23 cellular contexts compared by ENCODE assay signal in the genomic region with DNA sequence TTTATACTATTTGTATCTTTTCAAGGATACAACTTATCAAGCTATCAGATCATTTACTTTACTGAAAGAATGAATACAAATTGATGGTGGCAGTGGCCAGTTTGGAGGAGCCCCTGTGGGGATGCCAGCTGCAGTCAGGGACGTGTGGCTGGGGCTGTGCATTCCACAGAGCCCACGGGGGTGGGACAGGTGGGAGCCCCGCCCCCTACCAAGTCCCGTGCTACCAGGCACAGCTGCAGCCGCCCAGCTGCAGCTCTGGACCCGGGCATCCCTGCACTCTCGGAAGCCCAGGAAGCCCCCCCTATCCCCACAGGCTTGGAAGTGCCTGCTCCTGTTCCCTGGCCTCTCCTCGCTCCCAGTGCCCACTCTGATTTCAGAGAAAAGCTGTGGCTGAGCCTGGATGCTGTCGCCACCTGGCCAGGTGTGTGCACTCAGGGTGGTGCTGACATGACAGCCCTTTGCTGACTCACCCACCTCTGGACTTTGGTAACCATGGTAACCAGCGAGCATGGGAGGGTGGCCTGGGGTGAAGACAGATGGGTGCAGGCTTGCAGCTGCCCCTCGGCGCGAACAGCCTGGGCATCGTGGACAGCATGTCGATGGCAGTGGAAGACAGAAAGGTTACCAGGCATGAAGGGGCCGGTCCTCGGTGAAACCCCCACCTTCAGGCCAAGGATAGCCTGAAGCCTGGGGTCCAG.
DNase-seq lines count a peak whose midpoint lies in the region; ATAC-seq and TF ChIP-seq lines count a peak whose summit lies in the region.
"Had no signal": no experiment of that assay in that cellular context is flagged by ENCODE, and none has a peak within 500 bp of the region (broad histone marks: within the 10 kb centered on the region; RNA-seq: fewer than 3 reads in every experiment).

No MANE protein-coding gene starts in this region.

- no peaks in the 10 kb centered on the region for H3K27me3 Mint-ChIP-seq in MCF 10A (ENCODE audit: insufficient read depth, unreplicated experiment)
- H3K27me3 Mint-ChIP-seq: activated naive CD8-positive, alpha-beta T cell treated with anti-CD3 and anti-CD28 coated beads for 36 hours; dendritic cell treated with granulocyte-macrophage colony-stimulating factor and Interleukin-4, amounts not matched to agents 40 ng/mL and 50 ng/mL, for 4 days; stimulated activated naive B cell treated with anti-CD40 and anti-IgM and Interleukin-4, amounts not matched to agents 10 μg/mL and 1 μg/mL and 100 μg/mL, for 72 hours had no signal

- no peak overlapping the region for H3K4me3 Mint-ChIP-seq in MCF 10A (ENCODE audit: unreplicated experiment)
- H3K4me3 Mint-ChIP-seq: activated naive CD8-positive, alpha-beta T cell treated with anti-CD3 and anti-CD28 coated beads for 36 hours; CD14-positive monocyte; dendritic cell treated with granulocyte-macrophage colony-stimulating factor and Interleukin-4, amounts not matched to agents 40 ng/mL and 50 ng/mL, for 4 days; stimulated activated naive B cell treated with anti-CD40 and anti-IgM and Interleukin-4, amounts not matched to agents 10 μg/mL and 1 μg/mL and 100 μg/mL, for 72 hours had no signal

- peak; percentile 17 for DNase-seq in MCF 10A (ENCODE audit: unreplicated experiment)
- no peak for DNase-seq in breast epithelium (ENCODE audit: low spot score in 2 of 2)
- DNase-seq in NCI-H774 (lab: John Stamatoyannopoulos, UW) = peak; percentile 25
- DNase-seq in fibroblast of pulmonary artery (ENCODE audit: low read depth) = peak; percentile 4
- DNase-seq in SW480 (ENCODE audit: low spot score) = no peak
- no peak for DNase-seq in NCI-H187 (lab: John Stamatoyannopoulos, UW)
- DNase-seq in lower lobe of right lung = no peak
- DNase-seq: ACHN; activated CD8-positive, alpha-beta memory T cell treated with anti-CD3 and anti-CD28 coated beads for 24 hours; activated naive CD8-positive, alpha-beta T cell treated with anti-CD3 and anti-CD28 coated beads for 36 hours; gastrocnemius medialis; GM23248; KBM-7; NCI-H1105; NCI-H345; stimulated activated CD4-positive, alpha-beta T cell treated with anti-CD3 and anti-CD28 coated beads, Interleukin-15, amount 100 ng/mL, for 24 hours; stimulated activated naive B cell treated with anti-CD40 and anti-IgM and Interleukin-4, amounts not matched to agents 10 μg/mL and 1 μg/mL and 100 μg/mL, for 72 hours; T1000 had no signal

- no peaks in the 10 kb centered on the region for H3K27me3 ChIP-seq in breast epithelium
- H3K27me3 ChIP-seq in lower lobe of right lung (ENCODE audit: low read depth) = no peaks in the 10 kb centered on the region
- H3K27me3 ChIP-seq: gastrocnemius medialis, right atrium auricular region had no signal

- CTCF ChIA-PET in MCF 10A (lab: Yijun Ruan, JAX) = interaction anchor here (0.7 kb wide), 1 partner anchor 16 kb away, joined by 3 read pairs; no protein-coding TSS in a partner anchor

- H3K9me3 ChIP-seq in breast epithelium (no peaks in the 10 kb centered on the region), lower lobe of right lung (peaks cover 10% of the 10 kb centered on the region)
- H3K9me3 ChIP-seq: gastrocnemius medialis had no signal

- no peaks in the 10 kb centered on the region for H3K36me3 ChIP-seq in breast epithelium
- H3K36me3 ChIP-seq in lower lobe of right lung = no peaks in the 10 kb centered on the region
- H3K36me3 ChIP-seq: gastrocnemius medialis, right atrium auricular region had no signal

- peaks cover 17% of the 10 kb centered on the region for H3K9me3 Mint-ChIP-seq in MCF 10A (ENCODE audit: unreplicated experiment)

- no TSS peak for BruUV-seq in MCF 10A (replicated peaks; lab: Mats Ljungman, UMichigan)

- intact Hi-C loops in MCF 10A (cut with micrococcal nuclease) (no loop called here), breast epithelium (cut with DNase I; ENCODE audit: low total_unique reads) (loop anchor here (5.0 kb wide), 1 partner anchor 1626 kb away; no protein-coding TSS in a partner anchor), lower lobe of right lung (cut with DNase I) (no loop called here)

- peaks cover 4% of the 10 kb centered on the region for H3K36me3 Mint-ChIP-seq in MCF 10A (ENCODE audit: insufficient read depth, unreplicated experiment)

- H3K4me1 Mint-ChIP-seq in MCF 10A (ENCODE audit: insufficient read depth, unreplicated experiment) = peaks cover 14% of the 10 kb centered on the region

- POLR2A ChIA-PET in MCF 10A (lab: Yijun Ruan, JAX) = interaction anchor here (0.6 kb wide), 1 partner anchor 10 kb away, joined by 3 read pairs; no protein-coding TSS in a partner anchor

- no peak for TF ChIP-seq CTCF in MCF 10A (IDR thresholded peaks at IDR 0.05; ENCODE audit: unreplicated experiment)
- TF ChIP-seq CTCF in breast epithelium (IDR thresholded peaks at IDR 0.05) = no peak
- TF ChIP-seq CTCF in fibroblast of pulmonary artery (IDR thresholded peaks at IDR 0.05; ENCODE audit: low read length, missing control alignments) = no peak
- no peak for TF ChIP-seq CTCF in lower lobe of right lung (IDR thresholded peaks at IDR 0.05)

- no peak overlapping the region for H3K27ac ChIP-seq in breast epithelium
- H3K27ac ChIP-seq in lower lobe of right lung = no peak overlapping the region
- H3K27ac ChIP-seq: gastrocnemius medialis, GM23248, right atrium auricular region had no signal

- no peak overlapping the region for H3K4me3 ChIP-seq in breast epithelium
- H3K4me3 ChIP-seq in fibroblast of pulmonary artery (replicated peaks; ENCODE audit: low read depth, low read length) = no peak overlapping the region
- no peak overlapping the region for H3K4me3 ChIP-seq in lower lobe of right lung
- H3K4me3 ChIP-seq: gastrocnemius medialis, GM23248, right atrium auricular region had no signal

- TF ChIP-seq POLR2A in breast epithelium (IDR thresholded peaks at IDR 0.05) = no peak

- H3K4me1 ChIP-seq in breast epithelium = no peaks in the 10 kb centered on the region
- H3K4me1 ChIP-seq in lower lobe of right lung = no peaks in the 10 kb centered on the region

- H3K27ac Mint-ChIP-seq in MCF 10A (ENCODE audit: low read depth, unreplicated experiment) = no peak overlapping the region
- H3K27ac Mint-ChIP-seq: activated naive CD8-positive, alpha-beta T cell treated with anti-CD3 and anti-CD28 coated beads for 36 hours; CD14-positive monocyte; dendritic cell treated with granulocyte-macrophage colony-stimulating factor and Interleukin-4, amounts not matched to agents 40 ng/mL and 50 ng/mL, for 4 days had no signal

- ATAC-seq in HG03571 (IDR thresholded peaks at IDR 0.05; ENCODE audit: unreplicated experiment) (no peak), lower lobe of right lung (no peak)
- ATAC-seq: activated CD4-positive, CD25-positive, alpha-beta regulatory T cell treated with anti-CD3 and anti-CD28 coated beads, Interleukin-2, amount 50 U/mL, for 24 hours; gastrocnemius medialis; stimulated activated naive B cell treated with anti-CD40 and anti-IgM and Interleukin-4, amounts not matched to agents 10 μg/mL and 1 μg/mL and 100 μg/mL, for 72 hours had no signal

Comparison
In these comparisons a context has a peak if more than half of its experiments do, and no peak if none do; other contexts are left out.
1. DNase-seq: peak in MCF 10A (single experiment), NCI-H774 (single experiment) and fibroblast of pulmonary artery (single experiment); none in breast epithelium (0 of 2), SW480 (single experiment), NCI-H187 (0 of 2) and lower lobe of right lung (single experiment).